ENCODE assay signal across 2 cellular contexts in genomic region chr5:3736466-3736865, GRCh38.
TF ChIP-seq lines count a peak whose summit lies in the region.

No MANE protein-coding gene starts in this region.

TF ChIP-seq in GM23338, 12 proteins besides CTCF, POLR2A, EP300 and RAD21:
- TF ChIP-seq EZH2phosphoT487 (IDR thresholded peaks at IDR 0.05; ENCODE audit: unreplicated experiment) (no peak), STAT1 (IDR thresholded peaks at IDR 0.05; ENCODE audit: unreplicated experiment) (no peak), REST (IDR thresholded peaks at IDR 0.05; ENCODE audit: unreplicated experiment) (no peak), CREB1 (CRISPR knock-in tag; IDR thresholded peaks at IDR 0.05; ENCODE audit: low read depth) (no peak), ETS1 (IDR thresholded peaks at IDR 0.05) (no peak), ZNF462 (CRISPR knock-in tag; IDR thresholded peaks at IDR 0.05) (no peak)

TF ChIP-seq in H1, 55 proteins besides CTCF, POLR2A, EP300 and RAD21:
- TF ChIP-seq EGR1 (IDR thresholded peaks at IDR 0.05; ENCODE audit: borderline replicate concordance, low read depth, low read length) (no peak), TBP (IDR thresholded peaks at IDR 0.05; ENCODE audit: low read depth, low read length) (no peak), TAF1 (IDR thresholded peaks at IDR 0.05; ENCODE audit: low read depth, low read length) (no peak), BRCA1 (IDR thresholded peaks at IDR 0.05; ENCODE audit: low read depth, low read length) (no peak), FOSL1 (IDR thresholded peaks at IDR 0.05; ENCODE audit: insufficient read depth, low read depth, low read length) (no peak), RXRA (IDR thresholded peaks at IDR 0.05; ENCODE audit: insufficient read depth, low read depth, low read length) (no peak), MAFK (IDR thresholded peaks at IDR 0.05; ENCODE audit: low read depth, low read length) (no peak), RFX5 (IDR thresholded peaks at IDR 0.05; ENCODE audit: borderline replicate concordance, low read depth, low read length) (no peak), POLR2AphosphoS5 (IDR thresholded peaks at IDR 0.05; ENCODE audit: low read depth, low read length) (no peak), ASH2L (IDR thresholded peaks at IDR 0.05; ENCODE audit: low read length) (no peak), YY1 (IDR thresholded peaks at IDR 0.05; ENCODE audit: low read depth, low read length) (no peak), CBX5 (IDR thresholded peaks at IDR 0.05; ENCODE audit: low read depth, low read length) (no peak)
